In genomic region chr18:80130555-80130954, GRCh38 we compare ENCODE assay signal across 21 cellular contexts. TPM values are rescaled to one million over a fixed set of nuclear protein-coding genes. Genes with fewer than 3 reads are reported as not detected.
DNase-seq lines count a peak whose midpoint lies in the region; ATAC-seq and TF ChIP-seq lines count a peak whose summit lies in the region.
"Had no signal": no experiment of that assay in that cellular context is flagged by ENCODE, and none has a peak within 500 bp of the region (broad histone marks: within the 10 kb centered on the region; RNA-seq: fewer than 3 reads in every experiment).

No MANE protein-coding gene starts in this region.

- CTCF ChIA-PET in activated CD8-positive, alpha-beta T cell treated with anti-CD3 and anti-CD28 coated beads for 36 hours (lab: Charles Lee), result interaction anchor here (1.1 to 1.5 kb wide), 2 partner anchors 15 to 41 kb away, joined by 4 to 6 read pairs; no protein-coding TSS in a partner anchor
- CTCF ChIA-PET in activated CD8-positive, alpha-beta T cell treated with anti-CD3 and anti-CD28 coated beads, Interleukin-2, amount 10 ng/mL, durations not matched to agents 7 days and 5 days (lab: Charles Lee), result interaction anchor here (1.0 to 1.6 kb wide), 5 partner anchors 11 to 127 kb away, joined by 3 to 7 read pairs (median 3); no protein-coding TSS in a partner anchor

- H3K4me3 Mint-ChIP-seq in activated CD8-positive, alpha-beta T cell treated with anti-CD3 and anti-CD28 coated beads for 36 hours, result peak overlapping the region; percentile 31
- H3K4me3 Mint-ChIP-seq in activated CD8-positive, alpha-beta T cell treated with anti-CD3 and anti-CD28 coated beads, Interleukin-2, amount 10 ng/mL, durations not matched to agents 7 days and 5 days, result no peak overlapping the region
- no peak overlapping the region for H3K4me3 Mint-ChIP-seq in activated T-helper 1 cell treated with anti-CD3 and anti-CD28 coated beads, Interleukin-12 subunit alpha, Interleukin-12 subunit beta, Interleukin-2, Interleukin-4 antibody, amounts not matched to agents 30 ng/mL and 10 ng/mL and 1 ng/mL, durations not matched to agents 14 hours and 24 hours and 36 hours
- H3K4me3 Mint-ChIP-seq: CD4-positive, CD25-positive, alpha-beta regulatory T cell had no signal

- H3K36me3 Mint-ChIP-seq in activated CD8-positive, alpha-beta T cell treated with anti-CD3 and anti-CD28 coated beads for 36 hours (ENCODE audit: low read depth), result peaks cover 57% of the 10 kb centered on the region
- peaks cover 52% of the 10 kb centered on the region for H3K36me3 Mint-ChIP-seq in activated CD8-positive, alpha-beta T cell treated with anti-CD3 and anti-CD28 coated beads, Interleukin-2, amount 10 ng/mL, durations not matched to agents 7 days and 5 days (ENCODE audit: low read depth)
- peaks cover 36% of the 10 kb centered on the region for H3K36me3 Mint-ChIP-seq in activated T-helper 1 cell treated with anti-CD3 and anti-CD28 coated beads, Interleukin-12 subunit alpha, Interleukin-12 subunit beta, Interleukin-2, Interleukin-4 antibody, amounts not matched to agents 30 ng/mL and 10 ng/mL and 1 ng/mL, durations not matched to agents 14 hours and 24 hours and 36 hours (ENCODE audit: low read depth)

- no peaks in the 10 kb centered on the region for H3K27me3 ChIP-seq in iPS-20b (ENCODE audit: insufficient read depth, low read length)
- H3K27me3 ChIP-seq: BLaER1, SJSA1 had no signal

- no peak for TF ChIP-seq CTCF in activated CD8-positive, alpha-beta T cell treated with anti-CD3 and anti-CD28 coated beads for 36 hours (IDR thresholded peaks at IDR 0.05)

- peaks cover 60% of the 10 kb centered on the region for H3K36me3 ChIP-seq in iPS-20b (ENCODE audit: insufficient read depth, low read depth, low read length)

- H3K27ac Mint-ChIP-seq in activated CD8-positive, alpha-beta T cell treated with anti-CD3 and anti-CD28 coated beads for 36 hours, result peak overlapping the region; percentile 83
- no peak overlapping the region for H3K27ac Mint-ChIP-seq in activated CD8-positive, alpha-beta T cell treated with anti-CD3 and anti-CD28 coated beads, Interleukin-2, amount 10 ng/mL, durations not matched to agents 7 days and 5 days
- peak overlapping the region; percentile 41 for H3K27ac Mint-ChIP-seq in activated T-helper 1 cell treated with anti-CD3 and anti-CD28 coated beads, Interleukin-12 subunit alpha, Interleukin-12 subunit beta, Interleukin-2, Interleukin-4 antibody, amounts not matched to agents 30 ng/mL and 10 ng/mL and 1 ng/mL, durations not matched to agents 14 hours and 24 hours and 36 hours

- DNase-seq in activated CD8-positive, alpha-beta T cell treated with anti-CD3 and anti-CD28 coated beads for 36 hours, result no peak
- no peak for DNase-seq in activated CD8-positive, alpha-beta T cell treated with anti-CD3 and anti-CD28 coated beads, Interleukin-2, amount 10 ng/mL, durations not matched to agents 7 days and 5 days
- DNase-seq in activated T-helper 1 cell treated with anti-CD3 and anti-CD28 coated beads, Interleukin-12 subunit alpha, Interleukin-12 subunit beta, Interleukin-2, Interleukin-4 antibody, amounts not matched to agents 30 ng/mL and 10 ng/mL and 1 ng/mL, durations not matched to agents 14 hours and 24 hours and 36 hours (ENCODE audit: low spot score), result no peak
- no peak for DNase-seq in ecto neural progenitor cell (ENCODE audit: low spot score)
- DNase-seq: CD4-positive, CD25-positive, alpha-beta regulatory T cell; H7; KBM-7; NCI-H1105 treated with DMSO at 0.1 percent for 48 hours; NCI-H146; NCI-H1930; NCI-H2107; NCI-H446; NCI-H524 treated with DMSO at 0.1 percent for 48 hours; NCI-H82; Right ventricle myocardium superior; RPMI8226 had no signal

- H3K9ac ChIP-seq in iPS-20b (ENCODE audit: low read depth, low read length), result 0 out of 2 replicates have a peak overlapping the region, but pooled peaks have one; percentile 35
- H3K9ac ChIP-seq: BLaER1 had no signal

- peaks cover 57% of the 10 kb centered on the region for H3K4me1 Mint-ChIP-seq in activated CD8-positive, alpha-beta T cell treated with anti-CD3 and anti-CD28 coated beads for 36 hours (ENCODE audit: low read depth)
- H3K4me1 Mint-ChIP-seq in activated CD8-positive, alpha-beta T cell treated with anti-CD3 and anti-CD28 coated beads, Interleukin-2, amount 10 ng/mL, durations not matched to agents 7 days and 5 days (ENCODE audit: low read depth), result peaks cover 58% of the 10 kb centered on the region
- peaks cover 73% of the 10 kb centered on the region for H3K4me1 Mint-ChIP-seq in activated T-helper 1 cell treated with anti-CD3 and anti-CD28 coated beads, Interleukin-12 subunit alpha, Interleukin-12 subunit beta, Interleukin-2, Interleukin-4 antibody, amounts not matched to agents 30 ng/mL and 10 ng/mL and 1 ng/mL, durations not matched to agents 14 hours and 24 hours and 36 hours (ENCODE audit: low read depth)

- H3K27me3 Mint-ChIP-seq in activated CD8-positive, alpha-beta T cell treated with anti-CD3 and anti-CD28 coated beads for 36 hours, result no peaks in the 10 kb centered on the region
- H3K27me3 Mint-ChIP-seq in activated CD8-positive, alpha-beta T cell treated with anti-CD3 and anti-CD28 coated beads, Interleukin-2, amount 10 ng/mL, durations not matched to agents 7 days and 5 days (ENCODE audit: low read depth), result no peaks in the 10 kb centered on the region
- no peaks in the 10 kb centered on the region for H3K27me3 Mint-ChIP-seq in activated T-helper 1 cell treated with anti-CD3 and anti-CD28 coated beads, Interleukin-12 subunit alpha, Interleukin-12 subunit beta, Interleukin-2, Interleukin-4 antibody, amounts not matched to agents 30 ng/mL and 10 ng/mL and 1 ng/mL, durations not matched to agents 14 hours and 24 hours and 36 hours (ENCODE audit: insufficient read depth)
- H3K27me3 Mint-ChIP-seq: CD4-positive, CD25-positive, alpha-beta regulatory T cell had no signal

- H3K9me3 ChIP-seq in iPS-20b (ENCODE audit: insufficient read depth, low read depth, low read length), result no peaks in the 10 kb centered on the region
- H3K9me3 ChIP-seq: SJSA1 had no signal

- ATAC-seq in activated CD8-positive, alpha-beta T cell treated with anti-CD3 and anti-CD28 coated beads for 36 hours, result peak; percentile 80
- ATAC-seq in activated CD8-positive, alpha-beta T cell treated with anti-CD3 and anti-CD28 coated beads, Interleukin-2, amount 10 ng/mL, durations not matched to agents 7 days and 5 days, result no peak
- no peak for ATAC-seq in GM21515 (IDR thresholded peaks at IDR 0.05; ENCODE audit: unreplicated experiment)
- no peak for ATAC-seq in HG02798 (IDR thresholded peaks at IDR 0.05; ENCODE audit: poor library complexity, unreplicated experiment)

- H3K4me3 ChIP-seq in iPS-20b (ENCODE audit: low read length), result no peak overlapping the region
- H3K4me3 ChIP-seq: BLaER1, SJSA1 had no signal

- H3K27ac ChIP-seq in iPS-20b (ENCODE audit: low read length), result no peak overlapping the region
- H3K27ac ChIP-seq: BLaER1, SJSA1 had no signal

- peaks cover 3% of the 10 kb centered on the region for H3K9me3 Mint-ChIP-seq in activated CD8-positive, alpha-beta T cell treated with anti-CD3 and anti-CD28 coated beads for 36 hours
- no peaks in the 10 kb centered on the region for H3K9me3 Mint-ChIP-seq in activated CD8-positive, alpha-beta T cell treated with anti-CD3 and anti-CD28 coated beads, Interleukin-2, amount 10 ng/mL, durations not matched to agents 7 days and 5 days (ENCODE audit: insufficient read depth)
- H3K9me3 Mint-ChIP-seq in activated T-helper 1 cell treated with anti-CD3 and anti-CD28 coated beads, Interleukin-12 subunit alpha, Interleukin-12 subunit beta, Interleukin-2, Interleukin-4 antibody, amounts not matched to agents 30 ng/mL and 10 ng/mL and 1 ng/mL, durations not matched to agents 14 hours and 24 hours and 36 hours, result no peaks in the 10 kb centered on the region

- POLR2A ChIA-PET in activated CD8-positive, alpha-beta T cell treated with anti-CD3 and anti-CD28 coated beads for 36 hours (lab: Charles Lee), result interaction anchor here (1.5 to 1.6 kb wide), 2 partner anchors 14 to 16 kb away, joined by 4 to 6 read pairs; no protein-coding TSS in a partner anchor
- POLR2A ChIA-PET in activated CD8-positive, alpha-beta T cell treated with anti-CD3 and anti-CD28 coated beads, Interleukin-2, amount 10 ng/mL, durations not matched to agents 7 days and 5 days (lab: Charles Lee), result interaction anchor here (1.4 kb wide), 1 partner anchor 22 kb away, joined by 5 read pairs; the partner anchor contains the start of gene ADNP2

- intact Hi-C loops in activated CD8-positive, alpha-beta T cell treated with anti-CD3 and anti-CD28 coated beads for 36 hours (cut with micrococcal nuclease), result no loop called here
- intact Hi-C loops in activated T-helper 1 cell treated with anti-CD3 and anti-CD28 coated beads, Interleukin-12 subunit alpha, Interleukin-12 subunit beta, Interleukin-2, Interleukin-4 antibody, amounts not matched to agents 30 ng/mL and 10 ng/mL and 1 ng/mL, durations not matched to agents 14 hours and 24 hours and 36 hours (cut with micrococcal nuclease), result no loop called here

- peaks cover 11% of the 10 kb centered on the region for H3K4me1 ChIP-seq in iPS-20b (ENCODE audit: insufficient read depth, low read length)
- H3K4me1 ChIP-seq: SJSA1 had no signal

RNA-seq across cellular contexts. Expression of gene ADNP2, which starts 21.5 kb away (rescaled TPM):
- total RNA-seq in activated CD8-positive, alpha-beta T cell treated with anti-CD3 and anti-CD28 coated beads for 36 hours, result 10 to 100 TPM; 22.1 to 22.5 TPM
- total RNA-seq in activated CD8-positive, alpha-beta T cell treated with anti-CD3 and anti-CD28 coated beads, Interleukin-2, amount 10 ng/mL, durations not matched to agents 7 days and 5 days, result 10 to 100 TPM; 23.5 to 24.5 TPM
- total RNA-seq in activated T-helper 1 cell treated with anti-CD3 and anti-CD28 coated beads, Interleukin-12 subunit alpha, Interleukin-12 subunit beta, Interleukin-2, Interleukin-4 antibody, amounts not matched to agents 30 ng/mL and 10 ng/mL and 1 ng/mL, durations not matched to agents 14 hours and 24 hours and 36 hours, result 29.0 TPM in 2 replicates
